Comparison of ENCODE assay signal across 8 cellular contexts in the genomic region with DNA sequence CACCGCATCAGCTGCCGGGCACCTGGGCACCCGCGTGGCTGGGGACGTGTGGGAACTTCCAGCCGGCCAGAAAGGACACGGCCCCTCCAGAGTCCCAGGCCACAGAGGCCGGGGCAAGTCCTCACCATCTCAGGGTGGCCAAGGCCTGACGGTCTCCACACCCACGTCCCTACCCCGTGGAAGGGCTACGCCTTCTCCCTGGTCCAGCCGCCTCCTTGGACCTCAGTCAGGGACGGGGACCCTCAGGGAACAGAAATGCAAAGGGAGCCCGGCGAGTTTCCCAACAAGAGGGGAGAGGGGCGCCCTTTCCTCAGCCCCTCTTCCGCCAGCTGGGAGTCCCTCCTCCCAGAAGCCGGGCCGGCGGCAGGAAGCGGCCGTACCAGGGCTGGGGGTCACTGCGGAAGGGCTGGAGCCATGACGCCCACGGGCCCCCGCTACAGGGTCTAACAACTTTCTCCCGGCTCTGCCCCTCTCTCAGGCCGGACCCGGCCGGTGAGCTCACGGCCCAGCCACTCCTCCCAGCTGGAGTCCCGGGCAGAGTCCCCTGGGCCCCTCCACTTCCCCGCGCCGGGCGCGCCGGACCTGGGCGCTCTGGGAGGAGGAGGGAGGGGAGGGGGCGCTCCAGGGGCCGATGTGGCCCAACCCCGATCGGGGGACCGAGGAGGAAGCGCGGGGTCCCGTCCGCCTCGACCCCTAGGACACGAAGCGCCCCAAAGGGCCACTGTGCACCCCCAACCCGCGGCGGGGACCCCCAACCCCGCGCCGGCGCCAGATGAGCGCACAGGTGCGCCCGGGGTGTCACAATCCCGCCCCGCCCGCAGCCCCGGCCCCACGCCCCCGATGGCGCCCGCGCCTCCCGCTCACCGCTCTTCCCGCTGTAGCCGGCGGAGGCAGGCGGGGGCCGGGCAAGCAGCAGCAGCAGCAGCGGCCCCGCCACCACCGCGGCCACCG. TPM values are rescaled to one million over a fixed set of nuclear protein-coding genes. Genes with fewer than 3 reads are reported as not detected.
DNase-seq lines count a peak whose midpoint lies in the region; ATAC-seq and TF ChIP-seq lines count a peak whose summit lies in the region.

No MANE protein-coding gene starts in this region.

- TF ChIP-seq POLR2A in NB4 (IDR thresholded peaks at IDR 0.05; ENCODE audit: extremely low read depth, insufficient read length) = no peak
- no peak for TF ChIP-seq POLR2A in breast epithelium (IDR thresholded peaks at IDR 0.05)
- no peak for TF ChIP-seq POLR2A in right lobe of liver (IDR thresholded peaks at IDR 0.05)

- H3K4me1 ChIP-seq in breast epithelium (peaks cover 3 to 4% of the 10 kb centered on the region in 2 donors), right lobe of liver (peaks cover 0 to 5% (median 0%) of the 10 kb centered on the region in 4 donors), thymus (ENCODE audit: control insufficient read depth, insufficient read depth, low read length) (peaks cover 17% of the 10 kb centered on the region)

- H3K27ac ChIP-seq in breast epithelium (peak overlapping the region; percentile 71 to 87), right lobe of liver (peak overlapping the region in 2 of 3 donors; percentile 37 to 57), thymus (ENCODE audit: low read depth) (peak overlapping the region; percentile 11)

- H3K27me3 ChIP-seq in breast epithelium (no peaks in the 10 kb centered on the region), right lobe of liver (no peaks in the 10 kb centered on the region), thymus (ENCODE audit: control insufficient read depth, insufficient read depth) (no peaks in the 10 kb centered on the region)

- H3K36me3 ChIP-seq in breast epithelium = no peaks in the 10 kb centered on the region
- H3K36me3 ChIP-seq in right lobe of liver = no peaks in the 10 kb centered on the region
- H3K36me3 ChIP-seq in thymus (ENCODE audit: control insufficient read depth, insufficient read depth) = peaks cover 18% of the 10 kb centered on the region

- peak; percentile 22 for ATAC-seq in GM21447 (IDR thresholded peaks at IDR 0.05; ENCODE audit: unreplicated experiment)
- ATAC-seq in right lobe of liver = peak; percentile 33 to 48 (median 36)

- TF ChIP-seq CTCF in NB4 (IDR thresholded peaks at IDR 0.05; ENCODE audit: low read depth, low read length) = no peak
- TF ChIP-seq CTCF in breast epithelium (IDR thresholded peaks at IDR 0.05) = no peak
- no peak for TF ChIP-seq CTCF in right lobe of liver (IDR thresholded peaks at IDR 0.05)

- WGBS in right lobe of liver (ENCODE audit: insufficient coverage, low coverage, low lambda C conversion rate, missing lambda C conversion rate) = 0% methylated on average over 7 of the region's 83 CpGs
- WGBS in thymus = 5% methylated on average over 83 of the region's 83 CpGs

- in situ Hi-C loops in G401 (cut with HindIII; ENCODE audit: low sequenced_read_pairs) = no loop called here

- DNase-seq in D341Med (ENCODE audit: low spot score) (peak; percentile 58), NB4 (ENCODE audit: low read depth) (peak; percentile 46), breast epithelium (ENCODE audit: low spot score in 2 of 2) (no peak), right lobe of liver (peak in 2 of 3 donors; percentile 61 to 64), mucosa of gallbladder (ENCODE audit: low spot score) (no peak), G401 (ENCODE audit: low spot score) (no peak)

- H3K9me3 ChIP-seq in breast epithelium (no peaks in the 10 kb centered on the region), right lobe of liver (no peaks in the 10 kb centered on the region), thymus (ENCODE audit: control insufficient read depth) (no peaks in the 10 kb centered on the region)

- intact Hi-C loops in breast epithelium (cut with DNase I; ENCODE audit: low total_unique reads) = no loop called here
- intact Hi-C loops in right lobe of liver (cut with DNase I) = loop anchor here in 1 of 2 donors (10.0 kb wide), 1 partner anchor 114 kb away; no protein-coding TSS in a partner anchor

- H3K4me3 ChIP-seq in NB4 (ENCODE audit: low read depth, low read length) (peak overlapping the region; percentile 49), breast epithelium (peak overlapping the region; percentile 72 to 81 (median 72)), right lobe of liver (peak overlapping the region; percentile 75 to 94 (median 93)), thymus (ENCODE audit: low read length) (peak overlapping the region; percentile 93)

RNA-seq across cellular contexts. Expression of gene PGAP6, which starts 0.7 kb away (rescaled TPM):
- total RNA-seq in breast epithelium (10 to 100 TPM; 24.5 to 49.5 (median 36.7) TPM), right lobe of liver (10 to 100 TPM; 24.3 to 44.6 (median 28.0) TPM), mucosa of gallbladder (85.7 TPM)
- 47.4 TPM for polyA plus RNA-seq in thymus
- total RNA-seq in G401 (2014; rRNA removed; shearing (Covaris generic)) = 53.0 and 60.8 TPM in 2 replicates

RNA-seq across cellular contexts. Expression of gene MRPL28, which starts 10.8 kb away (rescaled TPM):
- 10 to 100 TPM; 67.0 to 78.7 (median 69.0) TPM for total RNA-seq in breast epithelium
- 10 to 100 TPM; 29.9 to 64.7 (median 32.6) TPM for total RNA-seq in right lobe of liver
- 79.4 TPM for polyA plus RNA-seq in thymus
- total RNA-seq in mucosa of gallbladder = 52.9 TPM
- 250 and 260 TPM in 2 replicates for total RNA-seq in G401 (2014; rRNA removed; shearing (Covaris generic))

RNA-seq across cellular contexts. Expression of gene NME4, which starts 15.9 kb away (rescaled TPM):
- 100 to 1,000 TPM in 1 of 3 donors, 10 to 100 TPM in 2; 46.5 to 118 (median 78.0) TPM for total RNA-seq in breast epithelium
- total RNA-seq in right lobe of liver = 10 to 100 TPM; 50.3 to 83.6 (median 61.0) TPM
- polyA plus RNA-seq in thymus = 34.4 TPM
- 105 TPM for total RNA-seq in mucosa of gallbladder
- total RNA-seq in G401 (2014; rRNA removed; shearing (Covaris generic)) = 312 and 362 TPM in 2 replicates

RNA-seq across cellular contexts. Expression of gene DECR2, which starts 20.6 kb away (rescaled TPM):
- total RNA-seq in breast epithelium (10 to 100 TPM; 19.4 to 30.5 (median 28.7) TPM), right lobe of liver (100 to 1,000 TPM in 3 of 6 experiments, 10 to 100 TPM in 3; 73.6 to 169 (median 97.0) TPM), mucosa of gallbladder (36.8 TPM)
- polyA plus RNA-seq in thymus = 14.2 TPM
- 13.0 and 13.7 TPM in 2 replicates for total RNA-seq in G401 (2014; rRNA removed; shearing (Covaris generic))

RNA-seq across cellular contexts. Expression of gene AXIN1, which starts 28.6 kb away (rescaled TPM):
- total RNA-seq in breast epithelium = 10 to 100 TPM; 16.5 to 22.6 (median 22.4) TPM
- 10 to 100 TPM in 3 of 6 experiments, 1 to 10 TPM in 3; 5.5 to 17.4 (median 9.4) TPM for total RNA-seq in right lobe of liver
- 24.1 TPM for polyA plus RNA-seq in thymus
- 29.2 TPM for total RNA-seq in mucosa of gallbladder
- total RNA-seq in G401 (2014; rRNA removed; shearing (Covaris generic)) = 45.5 and 46.3 TPM in 2 replicates

Comparison
In these comparisons a context has a peak if more than half of its experiments do, and no peak if none do; other contexts are left out.
1. DNase-seq: peak in D341Med (single experiment), NB4 (single experiment) and right lobe of liver (2 of 3); none in breast epithelium (0 of 2), mucosa of gallbladder (single experiment) and G401 (single experiment).
2. H3K27ac ChIP-seq: peak in every context shown above with its lines; median percentile 79 in breast epithelium; 47 in right lobe of liver; 11 in thymus.
3. Peak in every context shown above with its lines, with median percentiles within 50 percentile points of each other: H3K4me3 ChIP-seq.